Comparison of ENCODE assay signal across 22 cellular contexts in the genomic region with DNA sequence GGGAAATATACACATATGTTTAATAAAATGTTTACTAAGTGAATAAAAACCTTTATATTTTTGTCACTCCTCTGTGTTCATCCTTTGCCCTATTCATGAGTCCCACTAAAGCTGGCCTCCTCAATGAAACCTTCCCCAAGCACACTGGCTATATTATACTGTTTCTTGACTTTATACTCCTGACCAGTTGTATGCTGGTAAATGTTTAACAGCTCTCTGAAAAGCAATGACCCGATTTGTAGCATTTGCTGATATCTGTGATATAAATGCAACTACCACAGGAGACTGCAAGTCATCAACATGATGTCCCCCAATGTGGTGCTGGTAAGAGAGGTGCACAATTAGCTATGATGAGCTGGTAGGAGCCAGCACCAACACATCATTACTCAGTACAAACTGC.
"Had no signal": no experiment of that assay in that cellular context is flagged by ENCODE, and none has a peak within 500 bp of the region (broad histone marks: within the 10 kb centered on the region; RNA-seq: fewer than 3 reads in every experiment).

No MANE protein-coding gene starts in this region.

- H3K27ac ChIP-seq: coronary artery, dorsolateral prefrontal cortex, esophagus muscularis mucosa, foreskin keratinocyte, gastrocnemius medialis, left lung, lower lobe of right lung had no signal

- DNase-seq: dermis blood vessel endothelial cell; dorsolateral prefrontal cortex; effector CD4-positive, alpha-beta T cell; effector memory CD4-positive, alpha-beta T cell; foreskin keratinocyte; gastrocnemius medialis; glutamatergic neuron; head of caudate nucleus; hippocampal formation; left cardiac atrium; left lung; left ventricle myocardium superior; lower lobe of right lung; mesenchymal stem cell; mucosa of descending colon; naive B cell; naive thymus-derived CD8-positive, alpha-beta T cell had no signal

- FAIRE-seq: colon, endothelial cell of umbilical vein, keratinocyte had no signal

- H3K4me3 ChIP-seq: coronary artery, dorsolateral prefrontal cortex, esophagus muscularis mucosa, gastrocnemius medialis, left lung, lower lobe of right lung, mucosa of descending colon had no signal

- ATAC-seq: foreskin keratinocyte; gastrocnemius medialis; left cardiac atrium; left lung; left ventricle myocardium superior; lower lobe of right lung; mucosa of descending colon; naive thymus-derived CD8-positive, alpha-beta T cell had no signal

- H3K9me3 ChIP-seq: esophagus muscularis mucosa, gastrocnemius medialis, left lung, lower lobe of right lung, mucosa of descending colon had no signal

- H3K27me3 ChIP-seq: dorsolateral prefrontal cortex, esophagus muscularis mucosa, foreskin keratinocyte, gastrocnemius medialis, left lung had no signal

- H3K4me1 ChIP-seq: esophagus muscularis mucosa, foreskin keratinocyte, gastrocnemius medialis, left lung, lower lobe of right lung had no signal

- H3K36me3 ChIP-seq: gastrocnemius medialis, left lung, lower lobe of right lung had no signal
